In genomic region chr19:48955308-48955958, GRCh38 we compare ENCODE assay signal across 8 cellular contexts. TPM values are rescaled to one million over a fixed set of nuclear protein-coding genes. Genes with fewer than 3 reads are reported as not detected.
DNase-seq lines count a peak whose midpoint lies in the region; ATAC-seq and TF ChIP-seq lines count a peak whose summit lies in the region.

No MANE protein-coding gene starts in this region.

- peak overlapping the region; percentile 59 for H3K27ac Mint-ChIP-seq in glutamatergic neuron (ENCODE audit: unreplicated experiment)

- ATAC-seq in GM21723 (IDR thresholded peaks at IDR 0.05; ENCODE audit: unreplicated experiment), result peak; percentile 6
- ATAC-seq in HG03175 (IDR thresholded peaks at IDR 0.05; ENCODE audit: unreplicated experiment), result no peak
- no peak for ATAC-seq in HG03025 (IDR thresholded peaks at IDR 0.05; ENCODE audit: low FRiP score, unreplicated experiment)

- peak; percentile 20 for DNase-seq in glutamatergic neuron
- no peak for DNase-seq in MV-4-11 (lab: John Stamatoyannopoulos, UW)
- DNase-seq in NCI-H1930 (lab: John Stamatoyannopoulos, UW), result no peak

- H3K4me3 ChIP-seq in WI38 (ENCODE audit: low read depth, low read length) (peak overlapping the region; percentile 94), skin epidermis (peak overlapping the region; percentile 76 to 97 (median 89))

- H3K9me3 Mint-ChIP-seq in glutamatergic neuron (ENCODE audit: unreplicated experiment), result peaks cover 8% of the 10 kb centered on the region

- no peak for TF ChIP-seq CTCF in WI38 (IDR thresholded peaks at IDR 0.05; ENCODE audit: low read depth, low read length)
- TF ChIP-seq CTCF in glutamatergic neuron (IDR thresholded peaks at IDR 0.05; ENCODE audit: partially characterized antibody, unreplicated experiment), result no peak

- H3K27ac ChIP-seq in skin epidermis, result peak overlapping the region; percentile 80 to 99 (median 95)

- H3K4me1 Mint-ChIP-seq in glutamatergic neuron (ENCODE audit: low read depth, unreplicated experiment), result peaks cover 9% of the 10 kb centered on the region

- peaks cover 3% of the 10 kb centered on the region for H3K27me3 Mint-ChIP-seq in glutamatergic neuron (ENCODE audit: unreplicated experiment)

- H3K36me3 Mint-ChIP-seq in glutamatergic neuron (ENCODE audit: unreplicated experiment), result no peaks in the 10 kb centered on the region

- peak overlapping the region; percentile 88 for H3K4me3 Mint-ChIP-seq in glutamatergic neuron (ENCODE audit: unreplicated experiment)

RNA-seq across cellular contexts. Expression of gene BAX, which starts 0.8 kb away (rescaled TPM):
- total RNA-seq in glutamatergic neuron (ENCODE audit: unreplicated experiment), result 87.7 TPM

RNA-seq across cellular contexts. Expression of gene FTL, which starts 9.7 kb away (rescaled TPM):
- total RNA-seq in glutamatergic neuron (ENCODE audit: unreplicated experiment), result 875 TPM

RNA-seq across cellular contexts. Expression of gene DHDH, which starts 21.9 kb away (rescaled TPM):
- total RNA-seq in glutamatergic neuron (ENCODE audit: unreplicated experiment), result not detected

RNA-seq across cellular contexts. Expression of gene GYS1, which starts 37.7 kb away (rescaled TPM):
- 69.0 TPM for total RNA-seq in glutamatergic neuron (ENCODE audit: unreplicated experiment)

RNA-seq across cellular contexts. Expression of gene RUVBL2, which starts 38.3 kb away (rescaled TPM):
- 60.9 TPM for total RNA-seq in glutamatergic neuron (ENCODE audit: unreplicated experiment)
